ENCODE assay signal across 1 cellular context in genomic region chr9:16637218-16637617, GRCh38.
TF ChIP-seq lines count a peak whose summit lies in the region.

No MANE protein-coding gene starts in this region.

TF ChIP-seq in GM23338, 12 proteins besides CTCF, POLR2A, EP300 and RAD21 (continued from another document):
- TF ChIP-seq ZNF462 (CRISPR knock-in tag; IDR thresholded peaks at IDR 0.05) (no peak), POLR2AphosphoS5 (IDR thresholded peaks at IDR 0.05; ENCODE audit: low read depth) (no peak), JUNB (IDR thresholded peaks at IDR 0.05; ENCODE audit: unreplicated experiment) (no peak), ZNF331 (CRISPR knock-in tag; IDR thresholded peaks at IDR 0.05; ENCODE audit: low read depth) (no peak), NANOG (IDR thresholded peaks at IDR 0.05; ENCODE audit: borderline replicate concordance) (no peak), REST (IDR thresholded peaks at IDR 0.05; ENCODE audit: unreplicated experiment) (no peak), STAT1 (IDR thresholded peaks at IDR 0.05; ENCODE audit: unreplicated experiment) (no peak), CREB1 (CRISPR knock-in tag; IDR thresholded peaks at IDR 0.05; ENCODE audit: low read depth) (no peak)
